In genomic region chr11:88335284-88335683, GRCh38 we compare ENCODE assay signal across 9 cellular contexts. TPM values are rescaled to one million over a fixed set of nuclear protein-coding genes. Genes with fewer than 3 reads are reported as not detected.
DNase-seq lines count a peak whose midpoint lies in the region; ATAC-seq, FAIRE-seq and TF ChIP-seq lines count a peak whose summit lies in the region.
"Had no signal": no experiment of that assay in that cellular context is flagged by ENCODE, and none has a peak within 500 bp of the region (broad histone marks: within the 10 kb centered on the region; RNA-seq: fewer than 3 reads in every experiment).

No MANE protein-coding gene starts in this region.

- peak overlapping the region; percentile 98 for H3K27ac Mint-ChIP-seq in central memory CD8-positive, alpha-beta T cell (ENCODE audit: low read depth)
- peak overlapping the region; percentile 26 to 99 (median 62) for H3K27ac Mint-ChIP-seq in naive thymus-derived CD4-positive, alpha-beta T cell

- H3K27me3 ChIP-seq in DND-41 (ENCODE audit: insufficient read depth, low read length, poor library complexity), result no peaks in the 10 kb centered on the region
- no peaks in the 10 kb centered on the region for H3K27me3 ChIP-seq in naive thymus-derived CD4-positive, alpha-beta T cell (ENCODE audit: control insufficient read depth in 2 of 2, insufficient read depth in 2 of 2, low read length in 2 of 2)
- no peaks in the 10 kb centered on the region for H3K27me3 ChIP-seq in uterus
- H3K27me3 ChIP-seq in gastroesophageal sphincter, result no peaks in the 10 kb centered on the region

- no peaks in the 10 kb centered on the region for H3K9me3 ChIP-seq in DND-41 (ENCODE audit: insufficient read depth, low read length, severe bottlenecking)
- no peaks in the 10 kb centered on the region for H3K9me3 ChIP-seq in naive thymus-derived CD4-positive, alpha-beta T cell (ENCODE audit: control insufficient read depth in 2 of 3, low read length in 3 of 3)
- H3K9me3 ChIP-seq in uterus, result no peaks in the 10 kb centered on the region
- no peaks in the 10 kb centered on the region for H3K9me3 ChIP-seq in gastroesophageal sphincter

- H3K4me3 ChIP-seq in DND-41 (ENCODE audit: low read depth in 1 of 2, low read length in 2 of 2) (peak overlapping the region; percentile 73 to 81; a peak in 3 of 4 replicates), uterus (no peak overlapping the region), gastroesophageal sphincter (peak overlapping the region in 1 of 2 donors; percentile 76)
- H3K4me3 ChIP-seq in naive thymus-derived CD4-positive, alpha-beta T cell (ENCODE audit: low read length), result peak overlapping the region; percentile 50

- peak overlapping the region; percentile 81 for H3K9ac ChIP-seq in DND-41 (ENCODE audit: low read depth, low read length)

- ATAC-seq in DND-41 (ENCODE audit: insufficient read depth, low read depth) (no peak), gastroesophageal sphincter (no peak)
- ATAC-seq in central memory CD8-positive, alpha-beta T cell (replicated peaks; ENCODE audit: extremely low read depth, poor library complexity, severe bottlenecking), result no peak
- ATAC-seq in naive thymus-derived CD4-positive, alpha-beta T cell, result no peak

- H3K27me3 Mint-ChIP-seq in central memory CD8-positive, alpha-beta T cell, result no peaks in the 10 kb centered on the region
- H3K27me3 Mint-ChIP-seq in naive thymus-derived CD4-positive, alpha-beta T cell, result no peaks in the 10 kb centered on the region

- no peak for TF ChIP-seq CTCF in DND-41 (IDR thresholded peaks at IDR 0.05; ENCODE audit: borderline replicate concordance, extremely low read depth, low read length, poor library complexity, severe bottlenecking)
- TF ChIP-seq CTCF in uterus (IDR thresholded peaks at IDR 0.05), result no peak
- TF ChIP-seq CTCF in gastroesophageal sphincter (IDR thresholded peaks at IDR 0.05), result no peak

- peaks cover 21% of the 10 kb centered on the region; the same call in 1 of the 2 replicates for H4K20me1 ChIP-seq in DND-41 (ENCODE audit: insufficient read depth, low read length)

- POLR2A ChIA-PET in naive thymus-derived CD4-positive, alpha-beta T cell (lab: Charles Lee), result interaction anchor here (0.7 kb wide), 1 partner anchor 119 kb away, joined by 3 read pairs; no protein-coding TSS in a partner anchor
- POLR2A ChIA-PET in HEK293T (lab: Yijun Ruan, JAX), result interaction anchor here (0.7 kb wide), 1 partner anchor 10 kb away, joined by 3 read pairs; no protein-coding TSS in a partner anchor

- H3K9me3 Mint-ChIP-seq in central memory CD8-positive, alpha-beta T cell, result no peaks in the 10 kb centered on the region
- peaks cover 0 to 2% (median 0%) of the 10 kb centered on the region in 11 donors for H3K9me3 Mint-ChIP-seq in naive thymus-derived CD4-positive, alpha-beta T cell

- H3K36me3 ChIP-seq in DND-41 (ENCODE audit: insufficient read depth, low read length) (peaks cover 54% of the 10 kb centered on the region), uterus (no peaks in the 10 kb centered on the region), gastroesophageal sphincter (peaks cover 0 to 23% of the 10 kb centered on the region in 2 donors)
- H3K36me3 ChIP-seq in naive thymus-derived CD4-positive, alpha-beta T cell (ENCODE audit: control insufficient read depth in 2 of 3, insufficient read depth in 3 of 3, low read length in 3 of 3), result peaks cover 4 to 17% (median 5%) of the 10 kb centered on the region in 3 experiments

- H3K4me1 ChIP-seq in DND-41 (ENCODE audit: insufficient read depth, low read length) (peaks cover 76% of the 10 kb centered on the region), uterus (no peaks in the 10 kb centered on the region), gastroesophageal sphincter (peaks cover 0 to 32% (median 0%) of the 10 kb centered on the region in 3 donors)
- H3K4me1 ChIP-seq in naive thymus-derived CD4-positive, alpha-beta T cell (ENCODE audit: control insufficient read depth in 2 of 2, insufficient read depth in 2 of 2, low read length in 2 of 2), result peaks cover 0 to 52% of the 10 kb centered on the region in 2 donors

- TF ChIP-seq EP300 in gastroesophageal sphincter (IDR thresholded peaks at IDR 0.05), result no peak

- peaks cover 60% of the 10 kb centered on the region for H3K4me1 Mint-ChIP-seq in central memory CD8-positive, alpha-beta T cell
- H3K4me1 Mint-ChIP-seq in naive thymus-derived CD4-positive, alpha-beta T cell, result peaks cover 41 to 91% (median 74%) of the 10 kb centered on the region in 7 donors

- peaks cover 83% of the 10 kb centered on the region for H3K79me2 ChIP-seq in DND-41 (ENCODE audit: insufficient read depth, low read length)

- TF ChIP-seq POLR2A in uterus (IDR thresholded peaks at IDR 0.05) (no peak), gastroesophageal sphincter (IDR thresholded peaks at IDR 0.05) (no peak)

- H3K27ac ChIP-seq in DND-41 (ENCODE audit: low read length), result peak overlapping the region; percentile 68
- no peak overlapping the region for H3K27ac ChIP-seq in naive thymus-derived CD4-positive, alpha-beta T cell (ENCODE audit: low read depth, low read length)
- no peak overlapping the region for H3K27ac ChIP-seq in uterus
- H3K27ac ChIP-seq in gastroesophageal sphincter, result no peak overlapping the region

- DNase-seq in DND-41, result peak; percentile 32
- peak; percentile 24 for DNase-seq in MV-4-11 (lab: John Stamatoyannopoulos, UW)
- DNase-seq in central memory CD8-positive, alpha-beta T cell (ENCODE audit: low spot score in 2 of 2), result no peak
- DNase-seq in naive thymus-derived CD4-positive, alpha-beta T cell, result no peak
- DNase-seq in uterus, result no peak
- no peak for DNase-seq in frontal cortex (ENCODE audit: low spot score in 2 of 2)
- no peak for DNase-seq in HEK293T (ENCODE audit: extremely low spot score)
- DNase-seq: activated CD4-positive, alpha-beta T cell treated with anti-CD3 and anti-CD28 coated beads for 48 hours had no signal

- intact Hi-C loops in naive thymus-derived CD4-positive, alpha-beta T cell (cut with micrococcal nuclease), result loop anchor here (5.0 to 10.0 kb wide), 6 partner anchors 37 to 1298 kb away; partner anchors contain the start of gene TMEM135 (in 1 of the 2)
- intact Hi-C loops in uterus (cut with DNase I; ENCODE audit: low total_unique reads), result no loop called here

- WGBS in gastroesophageal sphincter (ENCODE audit: low coverage in 1 of 2), 2 donors, result 65 to 100% methylated on average over 2 to 4 of the region's 4 CpGs

- CTCF ChIA-PET in naive thymus-derived CD4-positive, alpha-beta T cell (lab: Charles Lee), result no interaction called here
- CTCF ChIA-PET in HEK293T (lab: Yijun Ruan, JAX), result no interaction called here

- FAIRE-seq in frontal cortex (lab: Jason Lieb, UNC), result no peak

- peaks cover 51% of the 10 kb centered on the region for H3K36me3 Mint-ChIP-seq in central memory CD8-positive, alpha-beta T cell (ENCODE audit: insufficient read depth)
- H3K36me3 Mint-ChIP-seq in naive thymus-derived CD4-positive, alpha-beta T cell, result peaks cover 9 to 46% (median 34%) of the 10 kb centered on the region in 5 donors

- H3K4me3 Mint-ChIP-seq in central memory CD8-positive, alpha-beta T cell, result peak overlapping the region; percentile 97
- H3K4me3 Mint-ChIP-seq in naive thymus-derived CD4-positive, alpha-beta T cell, result peak overlapping the region; percentile 81 to 100 (median 96)

- no peak overlapping the region for H2AFZ ChIP-seq in DND-41 (ENCODE audit: low read depth, low read length)

- H3K4me2 ChIP-seq in DND-41 (ENCODE audit: insufficient read depth, low read length), result peak overlapping the region; percentile 75

TF ChIP-seq in HEK293T, 16 proteins besides CTCF, POLR2A, EP300 and RAD21:
- TF ChIP-seq TARDBP (IDR thresholded peaks at IDR 0.05) (no peak), ARNT (IDR thresholded peaks at IDR 0.05) (no peak), NFRKB (IDR thresholded peaks at IDR 0.05) (no peak), FOXA1 (IDR thresholded peaks at IDR 0.05) (no peak), CTBP1 (IDR thresholded peaks at IDR 0.05; ENCODE audit: borderline replicate concordance) (no peak), FOXK2 (IDR thresholded peaks at IDR 0.05) (no peak), BHLHE40 (IDR thresholded peaks at IDR 0.05; ENCODE audit: borderline replicate concordance) (no peak), ZNF384 (IDR thresholded peaks at IDR 0.05) (no peak), SP1 (IDR thresholded peaks at IDR 0.05) (no peak), HDGF (IDR thresholded peaks at IDR 0.05; ENCODE audit: borderline replicate concordance) (no peak)

RNA-seq across cellular contexts. Expression of gene CTSC, which starts 2.3 kb away (rescaled TPM):
- total RNA-seq in naive thymus-derived CD4-positive, alpha-beta T cell, result 100 to 1,000 TPM in 2 of 5 experiments, 10 to 100 TPM in 3; 26.9 to 174 (median 45.2) TPM
- polyA plus RNA-seq in naive thymus-derived CD4-positive, alpha-beta T cell, result 10 to 100 TPM; 86.6 to 94.6 TPM
- total RNA-seq in uterus (100 to 1,000 TPM in 1 of 4 donors, 10 to 100 TPM in 3; 28.8 to 182 (median 36.3) TPM), frontal cortex (11.0 TPM), gastroesophageal sphincter (10 to 100 TPM; 14.2 to 78.6 (median 47.9) TPM)

Comparison
In these comparisons a context has a peak if more than half of its experiments do, and no peak if none do; other contexts are left out.
1. DNase-seq: peak in DND-41 (single experiment) and MV-4-11 (single experiment); none in central memory CD8-positive, alpha-beta T cell (0 of 2), naive thymus-derived CD4-positive, alpha-beta T cell (0 of 9), uterus (0 of 2), frontal cortex (0 of 2) and HEK293T (single experiment).
2. H3K4me3 ChIP-seq: peak in DND-41 (2 of 2) and naive thymus-derived CD4-positive, alpha-beta T cell (single experiment); none in uterus (0 of 2).